ENCODE assay signal across 26 cellular contexts in genomic region chr6:117409420-117409819, GRCh38. TPM values are rescaled to one million over a fixed set of nuclear protein-coding genes. Genes with fewer than 3 reads are reported as not detected.
"Had no signal": no experiment of that assay in that cellular context is flagged by ENCODE, and none has a peak within 500 bp of the region (broad histone marks: within the 10 kb centered on the region; RNA-seq: fewer than 3 reads in every experiment).

No MANE protein-coding gene starts in this region.

- H3K4me1 Mint-ChIP-seq: naive B cell, nephron had no signal

- H3K9me3 ChIP-seq: gastrocnemius medialis, heart right ventricle, pancreas, stomach, thyroid gland had no signal

- H3K4me1 ChIP-seq: gastrocnemius medialis, heart right ventricle, pancreas, stomach, thyroid gland had no signal

- H3K9me3 Mint-ChIP-seq: nephron, type B pancreatic cell had no signal

- DNase-seq: effector CD4-positive, alpha-beta T cell; gastrocnemius medialis; heart right ventricle; hypothalamus; kidney glomerular epithelial cell; mesendoderm; naive B cell; occipital lobe; pancreas; right cardiac atrium; small intestine; stimulated activated CD4-positive, alpha-beta T cell treated with anti-CD3 and anti-CD28 coated beads, Interleukin-12 subunit alpha, Interleukin-12 subunit beta, amount 100 ng/mL, for 4 hours; stimulated activated naive CD4-positive, alpha-beta T cell; stomach; substantia nigra; thyroid gland had no signal

- H3K27me3 Mint-ChIP-seq: progenitor cell of endocrine pancreas had no signal

- H3K36me3 Mint-ChIP-seq: naive B cell, type B pancreatic cell had no signal

- H3K4me3 Mint-ChIP-seq: naive B cell, nephron, type B pancreatic cell had no signal

- H3K27ac ChIP-seq: gastrocnemius medialis, heart right ventricle, pancreas, stomach, thyroid gland had no signal

- H3K27ac Mint-ChIP-seq: naive B cell, nephron, progenitor cell of endocrine pancreas, type B pancreatic cell had no signal

- H3K27me3 ChIP-seq: gastrocnemius medialis, heart right ventricle, stomach, thyroid gland had no signal

- ATAC-seq: esophagus mucosa, gastrocnemius medialis, heart right ventricle, pancreas, right cardiac atrium had no signal

- FAIRE-seq: endometrium, islet of Langerhans, pancreas, small intestine, urothelium cell line had no signal

RNA-seq across cellular contexts. Expression of gene ROS1, which starts 16.3 kb away (rescaled TPM):
- total RNA-seq: dermis microvascular lymphatic vessel endothelial cell, gastrocnemius medialis, liver, lung microvascular endothelial cell, thyroid gland had no signal
